ENCODE assay signal across 1 cellular context in the genomic region with DNA sequence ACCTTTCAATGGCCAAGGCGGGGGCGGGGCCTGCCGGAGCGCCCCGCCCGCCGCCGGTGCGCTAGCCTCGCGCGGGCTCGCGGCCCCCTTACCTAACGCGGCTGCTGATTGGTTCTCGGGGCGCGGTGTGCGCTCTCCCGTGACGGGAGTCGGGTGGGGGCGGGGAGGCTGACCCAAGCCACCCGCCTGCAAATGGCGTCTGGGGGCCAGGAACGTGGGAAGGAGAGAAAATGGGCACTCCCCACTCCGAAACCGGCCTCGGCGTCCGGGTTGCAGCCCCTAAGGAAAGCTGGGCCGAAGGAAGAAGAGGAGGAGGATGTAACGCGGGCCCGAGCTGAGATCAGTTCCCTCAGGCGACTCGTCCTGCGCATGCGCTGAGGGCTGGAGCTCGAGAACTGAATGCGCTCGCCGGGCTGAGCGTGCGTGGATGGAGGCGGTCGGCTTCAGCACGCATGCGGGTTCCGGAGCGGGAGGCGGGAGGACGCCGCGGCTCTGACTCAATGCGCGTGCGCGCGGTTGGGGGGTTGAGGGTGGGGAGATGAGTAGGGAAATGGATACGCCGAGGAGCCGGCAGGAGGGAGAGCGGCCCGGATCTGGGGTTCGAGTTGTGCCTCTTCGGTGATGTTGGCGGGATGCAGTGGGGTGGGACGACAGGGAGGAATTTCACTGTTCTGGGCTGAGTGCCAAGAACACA.
TF ChIP-seq lines count a peak whose summit lies in the region.

A gene with protein sequence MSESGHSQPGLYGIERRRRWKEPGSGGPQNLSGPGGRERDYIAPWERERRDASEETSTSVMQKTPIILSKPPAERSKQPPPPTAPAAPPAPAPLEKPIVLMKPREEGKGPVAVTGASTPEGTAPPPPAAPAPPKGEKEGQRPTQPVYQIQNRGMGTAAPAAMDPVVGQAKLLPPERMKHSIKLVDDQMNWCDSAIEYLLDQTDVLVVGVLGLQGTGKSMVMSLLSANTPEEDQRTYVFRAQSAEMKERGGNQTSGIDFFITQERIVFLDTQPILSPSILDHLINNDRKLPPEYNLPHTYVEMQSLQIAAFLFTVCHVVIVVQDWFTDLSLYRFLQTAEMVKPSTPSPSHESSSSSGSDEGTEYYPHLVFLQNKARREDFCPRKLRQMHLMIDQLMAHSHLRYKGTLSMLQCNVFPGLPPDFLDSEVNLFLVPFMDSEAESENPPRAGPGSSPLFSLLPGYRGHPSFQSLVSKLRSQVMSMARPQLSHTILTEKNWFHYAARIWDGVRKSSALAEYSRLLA (minus strand): TSS at position 401 of the 694 bp plus-strand sequence. CDS start 4,221 bp downstream, outside the sequence.

TF ChIP-seq in SK-N-SH treated with all-trans-retinoic acid at 6 μM for 48 hours, 23 proteins besides CTCF, POLR2A, EP300 and RAD21 (continued from another document):
- TF ChIP-seq, protein P1, sequence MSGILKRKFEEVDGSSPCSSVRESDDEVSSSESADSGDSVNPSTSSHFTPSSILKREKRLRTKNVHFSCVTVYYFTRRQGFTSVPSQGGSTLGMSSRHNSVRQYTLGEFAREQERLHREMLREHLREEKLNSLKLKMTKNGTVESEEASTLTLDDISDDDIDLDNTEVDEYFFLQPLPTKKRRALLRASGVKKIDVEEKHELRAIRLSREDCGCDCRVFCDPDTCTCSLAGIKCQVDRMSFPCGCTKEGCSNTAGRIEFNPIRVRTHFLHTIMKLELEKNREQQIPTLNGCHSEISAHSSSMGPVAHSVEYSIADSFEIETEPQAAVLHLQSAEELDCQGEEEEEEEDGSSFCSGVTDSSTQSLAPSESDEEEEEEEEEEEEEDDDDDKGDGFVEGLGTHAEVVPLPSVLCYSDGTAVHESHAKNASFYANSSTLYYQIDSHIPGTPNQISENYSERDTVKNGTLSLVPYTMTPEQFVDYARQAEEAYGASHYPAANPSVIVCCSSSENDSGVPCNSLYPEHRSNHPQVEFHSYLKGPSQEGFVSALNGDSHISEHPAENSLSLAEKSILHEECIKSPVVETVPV (CRISPR knock-in tag; IDR thresholded peaks at IDR 0.05) = no peak
- no peak for TF ChIP-seq TOX (CRISPR knock-in tag; IDR thresholded peaks at IDR 0.05; ENCODE audit: borderline replicate concordance)
